ENCODE assay signal across 3 cellular contexts in the genomic region with DNA sequence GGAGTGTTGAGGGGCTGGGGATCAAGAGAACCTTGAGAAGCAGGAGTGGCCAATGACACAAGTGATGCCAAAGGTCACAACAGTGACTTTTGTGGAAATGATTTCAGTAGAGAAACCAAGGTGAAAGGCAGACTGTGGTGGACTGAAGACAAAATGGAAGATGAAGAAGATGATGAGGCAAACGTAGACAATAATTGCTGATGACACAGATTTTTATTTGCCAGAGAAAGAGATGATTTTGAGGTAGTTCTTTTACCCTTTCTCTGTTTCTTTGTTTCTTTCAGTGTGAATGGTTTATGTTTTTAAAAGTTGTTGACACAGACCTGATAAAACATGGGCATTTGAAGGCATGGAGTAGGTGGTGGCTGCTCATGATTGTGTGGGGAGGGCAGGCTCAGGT.
A peak's percentile ranks its signal among the peaks of the same experiment; 100 is the strongest.
TF ChIP-seq lines count a peak whose summit lies in the region.

No MANE protein-coding gene starts in this region.

TF ChIP-seq in A549, 52 proteins besides CTCF, POLR2A, EP300 and RAD21:
- peak; percentile 63 for TF ChIP-seq MAFK (IDR thresholded peaks at IDR 0.05; ENCODE audit: partially characterized antibody)
- TF ChIP-seq USF2 (IDR thresholded peaks at IDR 0.05), result no peak

TF ChIP-seq in IMR-90, 13 proteins besides CTCF, POLR2A, EP300 and RAD21:
- peak; percentile 72 for TF ChIP-seq MAFK (IDR thresholded peaks at IDR 0.05; ENCODE audit: low read depth, low read length)
- TF ChIP-seq RFX5 (IDR thresholded peaks at IDR 0.05; ENCODE audit: low read depth, low read length), result no peak

TF ChIP-seq in H1, 55 proteins besides CTCF, POLR2A, EP300 and RAD21:
- TF ChIP-seq NRF1 (IDR thresholded peaks at IDR 0.05; ENCODE audit: low read depth, low read length) (no peak), ZNF274 (IDR thresholded peaks at IDR 0.05; ENCODE audit: borderline replicate concordance, extremely low read depth, low read length) (no peak), TAF1 (IDR thresholded peaks at IDR 0.05; ENCODE audit: low read depth, low read length) (no peak), USF2 (IDR thresholded peaks at IDR 0.05; ENCODE audit: low read length) (no peak), KDM1A (IDR thresholded peaks at IDR 0.05; ENCODE audit: borderline replicate concordance, low read length) (no peak), POLR2AphosphoS5 (IDR thresholded peaks at IDR 0.05; ENCODE audit: low read depth, low read length) (no peak), HDAC2 (IDR thresholded peaks at IDR 0.05; ENCODE audit: borderline replicate concordance in 1 of 2, low read depth in 2 of 2, low read length in 2 of 2) (no peak), BCL11A (IDR thresholded peaks at IDR 0.05; ENCODE audit: low read depth in 2 of 2, low read length in 2 of 2) (no peak), JUND (IDR thresholded peaks at IDR 0.05; ENCODE audit: low read length) (no peak), SIX5 (IDR thresholded peaks at IDR 0.05; ENCODE audit: low read depth, low read length) (no peak), RFX5 (IDR thresholded peaks at IDR 0.05; ENCODE audit: borderline replicate concordance, low read depth, low read length) (no peak), SIRT6 (IDR thresholded peaks at IDR 0.05; ENCODE audit: low read length) (no peak), CBX5 (IDR thresholded peaks at IDR 0.05; ENCODE audit: low read depth, low read length) (no peak), TCF12 (IDR thresholded peaks at IDR 0.05; ENCODE audit: low read depth, low read length) (no peak), SP2 (IDR thresholded peaks at IDR 0.05; ENCODE audit: low read length) (no peak), PHF8 (conservative IDR thresholded peaks at IDR 0.05; ENCODE audit: low read depth, low read length) (no peak)
- TF ChIP-seq, protein P1, sequence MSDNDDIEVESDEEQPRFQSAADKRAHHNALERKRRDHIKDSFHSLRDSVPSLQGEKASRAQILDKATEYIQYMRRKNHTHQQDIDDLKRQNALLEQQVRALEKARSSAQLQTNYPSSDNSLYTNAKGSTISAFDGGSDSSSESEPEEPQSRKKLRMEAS (IDR thresholded peaks at IDR 0.05), result no peak
